Comparison of ENCODE assay signal across 28 cellular contexts in genomic region chr7:14551326-14551725, GRCh38.
"Had no signal": no experiment of that assay in that cellular context is flagged by ENCODE, and none has a peak within 500 bp of the region (broad histone marks: within the 10 kb centered on the region; RNA-seq: fewer than 3 reads in every experiment).

No MANE protein-coding gene starts in this region.

- H3K36me3 ChIP-seq: esophagus muscularis mucosa, neural progenitor cell, ovary, suprapubic skin, thyroid gland, vagina had no signal

- H3K4me1 Mint-ChIP-seq: stimulated activated effector memory CD8-positive, alpha-beta T cell treated with anti-CD3 and anti-CD28 coated beads, Interleukin-12 subunit alpha, Interleukin-12 subunit beta, amount 100 ng/mL, for 72 hours had no signal

- H3K27me3 ChIP-seq: esophagus muscularis mucosa, hepatocyte, neural progenitor cell, ovary, suprapubic skin, thyroid gland, vagina had no signal

- DNase-seq: effector memory CD8-positive, alpha-beta T cell; foreskin keratinocyte; head of caudate nucleus; kidney; left cardiac atrium; left ventricle myocardium superior; mesenchymal stem cell; midbrain; nucleus accumbens; ovary; right cardiac atrium; stimulated activated CD4-positive, alpha-beta T cell treated with anti-CD3 and anti-CD28 coated beads, Interleukin-4, amount 100 ng/mL, for 1 hour; stimulated activated CD8-positive, alpha-beta memory T cell treated with anti-CD3 and anti-CD28 coated beads, Interleukin-4, amount 100 ng/mL, for 48 hours; stimulated activated naive CD8-positive, alpha-beta T cell treated with anti-CD3 and anti-CD28 coated beads, Interleukin-15, Interleukin-2, amounts not matched to agents 100 U/mL and 50 U/mL, for 24 hours; thyroid gland had no signal

- H3K27ac ChIP-seq: epithelial cell of prostate, esophagus muscularis mucosa, foreskin keratinocyte, hepatocyte, neural progenitor cell, ovary, suprapubic skin, thyroid gland, vagina had no signal

- H3K27me3 Mint-ChIP-seq: dendritic cell treated with granulocyte-macrophage colony-stimulating factor and Interleukin-4, amounts not matched to agents 40 ng/mL and 50 ng/mL, for 4 days; effector memory CD8-positive, alpha-beta T cell; natural killer cell treated with Interleukin-12 subunit alpha and Interleukin-12 subunit beta and Interleukin-15 and Interleukin-18, amount 100 ng/mL, for 72 hours; progenitor cell of endocrine pancreas; type B pancreatic cell had no signal

- H3K9me3 ChIP-seq: esophagus muscularis mucosa, ovary, suprapubic skin, thyroid gland, vagina had no signal

- H3K9me3 Mint-ChIP-seq: effector memory CD8-positive, alpha-beta T cell; neural progenitor cell; stimulated activated effector memory CD8-positive, alpha-beta T cell treated with anti-CD3 and anti-CD28 coated beads, Interleukin-12 subunit alpha, Interleukin-12 subunit beta, amount 100 ng/mL, for 72 hours; type B pancreatic cell had no signal

- H3K9ac ChIP-seq: neural progenitor cell had no signal

- H2AFZ ChIP-seq: hepatocyte, neural progenitor cell had no signal

- FAIRE-seq: kidney had no signal

- H3K4me3 Mint-ChIP-seq: dendritic cell treated with granulocyte-macrophage colony-stimulating factor and Interleukin-4, amounts not matched to agents 40 ng/mL and 50 ng/mL, for 4 days; effector memory CD8-positive, alpha-beta T cell; natural killer cell treated with Interleukin-12 subunit alpha and Interleukin-12 subunit beta and Interleukin-15 and Interleukin-18, amount 100 ng/mL, for 72 hours; neural progenitor cell; stimulated activated effector memory CD8-positive, alpha-beta T cell treated with anti-CD3 and anti-CD28 coated beads, Interleukin-12 subunit alpha, Interleukin-12 subunit beta, amount 100 ng/mL, for 72 hours; type B pancreatic cell had no signal

- ATAC-seq: effector memory CD8-positive, alpha-beta T cell; foreskin keratinocyte; left cardiac atrium; left ventricle myocardium superior; natural killer cell treated with Interleukin-12 subunit alpha and Interleukin-12 subunit beta and Interleukin-15 and Interleukin-18, amount 100 ng/mL, for 72 hours; right cardiac atrium; stimulated activated effector memory CD8-positive, alpha-beta T cell treated with anti-CD3 and anti-CD28 coated beads, Interleukin-12 subunit alpha, Interleukin-12 subunit beta, amount 100 ng/mL, for 72 hours; stimulated activated naive CD8-positive, alpha-beta T cell treated with anti-CD3 and anti-CD28 coated beads, Interleukin-15, Interleukin-2, amounts not matched to agents 100 U/mL and 50 U/mL, for 24 hours had no signal

- H3K4me1 ChIP-seq: esophagus muscularis mucosa, neural progenitor cell, suprapubic skin, thyroid gland, vagina had no signal

- H3K4me3 ChIP-seq: esophagus muscularis mucosa, hepatocyte, lung, neural progenitor cell, ovary, smooth muscle cell, suprapubic skin, thyroid gland, vagina had no signal

- H3K4me2 ChIP-seq: hepatocyte, neural progenitor cell, smooth muscle cell had no signal

- H3K27ac Mint-ChIP-seq: dendritic cell treated with granulocyte-macrophage colony-stimulating factor and Interleukin-4, amounts not matched to agents 40 ng/mL and 50 ng/mL, for 4 days; effector memory CD8-positive, alpha-beta T cell; natural killer cell treated with Interleukin-12 subunit alpha and Interleukin-12 subunit beta and Interleukin-15 and Interleukin-18, amount 100 ng/mL, for 72 hours; neural progenitor cell; progenitor cell of endocrine pancreas; stimulated activated effector memory CD8-positive, alpha-beta T cell treated with anti-CD3 and anti-CD28 coated beads, Interleukin-12 subunit alpha, Interleukin-12 subunit beta, amount 100 ng/mL, for 72 hours; type B pancreatic cell had no signal

- H3K36me3 Mint-ChIP-seq: neural progenitor cell; stimulated activated effector memory CD8-positive, alpha-beta T cell treated with anti-CD3 and anti-CD28 coated beads, Interleukin-12 subunit alpha, Interleukin-12 subunit beta, amount 100 ng/mL, for 72 hours; type B pancreatic cell had no signal

- H3K79me2 ChIP-seq: hepatocyte had no signal
